ENCODE assay signal across 8 cellular contexts in the genomic region with DNA sequence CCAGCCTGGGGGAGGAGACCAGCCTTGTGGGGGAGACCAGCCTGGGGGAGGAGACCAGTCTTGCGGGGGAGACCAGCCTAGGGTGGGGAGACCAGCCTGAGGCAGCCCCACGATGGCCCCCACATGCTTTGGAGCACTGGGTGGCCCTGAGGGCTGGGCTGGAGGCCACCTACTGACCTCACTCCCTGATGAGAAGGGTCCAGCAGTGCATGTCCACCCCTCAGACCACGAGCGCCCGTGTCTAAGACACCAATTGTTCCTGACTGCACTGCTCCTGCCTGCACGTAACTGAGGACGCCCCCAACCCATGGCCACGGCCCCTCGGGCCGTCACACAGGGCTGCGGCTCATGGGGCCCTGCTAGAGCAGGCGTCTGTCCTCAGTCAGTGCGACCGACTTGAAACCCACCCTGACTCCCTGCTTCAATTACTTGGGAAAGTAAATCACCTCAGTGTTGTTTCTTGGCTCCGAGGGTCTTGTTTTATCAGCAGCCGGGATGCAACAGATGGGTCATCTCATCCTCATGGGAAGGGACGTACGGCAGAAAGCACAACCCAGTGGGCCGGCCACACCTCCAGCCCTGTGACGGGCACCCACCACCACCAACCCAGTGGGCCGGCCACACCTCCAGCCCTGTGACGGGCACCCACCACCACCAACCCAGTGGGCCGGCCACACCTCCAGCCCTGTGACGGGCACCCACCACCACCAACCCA.
DNase-seq lines count a peak whose midpoint lies in the region; ATAC-seq lines count a peak whose summit lies in the region.

Gene SPATC1L, minus strand, starts transcription at position 550 of the 715 bp plus-strand sequence. CDS start 1,643 bp downstream, outside the sequence.

- H3K4me3 Mint-ChIP-seq in memory B cell: peak within 1 kb of the TSS; percentile 93

- no peaks in the 10 kb centered on the region for H3K4me1 Mint-ChIP-seq in memory B cell

- H3K36me3 ChIP-seq in endocrine pancreas (ENCODE audit: control insufficient read depth, insufficient read depth, low read length): no peaks in the 10 kb centered on the region

- H3K9ac ChIP-seq in endocrine pancreas (ENCODE audit: control insufficient read depth, insufficient read depth, low read length): peak within 1 kb of the TSS; percentile 79

- DNase-seq in AG08396 (ENCODE audit: low spot score) (peak; percentile 89), GM19238 (ENCODE audit: insufficient read length, low spot score) (peak; percentile 41), NAMALWA (ENCODE audit: low spot score) (peak; percentile 51), memory B cell (ENCODE audit: low spot score in 2 of 2) (peak; percentile 9 to 47)
- peak; percentile 62 for DNase-seq in activated CD4-positive, alpha-beta T cell treated with anti-CD3 and anti-CD28 coated beads for 48 hours
- peak; percentile 25 for DNase-seq in stimulated activated CD8-positive, alpha-beta memory T cell treated with anti-CD3 and anti-CD28 coated beads, Interleukin-12 subunit alpha, Interleukin-12 subunit beta, amount 100 ng/mL, for 1 hour (ENCODE audit: low read depth)

- H3K9me3 Mint-ChIP-seq in memory B cell: no peaks in the 10 kb centered on the region

- no peaks in the 10 kb centered on the region for H3K36me3 Mint-ChIP-seq in memory B cell

- no peaks in the 10 kb centered on the region for H3K27me3 ChIP-seq in endocrine pancreas (ENCODE audit: control insufficient read depth, insufficient read depth, low read length)

- H3K4me3 ChIP-seq in endocrine pancreas (ENCODE audit: control insufficient read depth, insufficient read depth, low read length): peak within 1 kb of the TSS; percentile 79

- no peaks in the 10 kb centered on the region for H3K4me1 ChIP-seq in endocrine pancreas (ENCODE audit: control insufficient read depth, insufficient read depth, low read length)

- peak within 1 kb of the TSS; percentile 81 for H3K27ac Mint-ChIP-seq in memory B cell

- no peaks in the 10 kb centered on the region for H3K27me3 Mint-ChIP-seq in memory B cell

- ATAC-seq in memory B cell (ENCODE audit: low read depth) (peak; percentile 71), HG03442 (IDR thresholded peaks at IDR 0.05; ENCODE audit: unreplicated experiment) (no peak)

- H3K9me3 ChIP-seq in endocrine pancreas (ENCODE audit: control insufficient read depth, low read length): no peaks in the 10 kb centered on the region

Comparison
In these comparisons a context has a peak if more than half of its experiments do, and no peak if none do; other contexts are left out.
1. DNase-seq: peak in every context shown above with its lines; median percentile 89 in AG08396; 62 in activated CD4-positive, alpha-beta T cell treated with anti-CD3 and anti-CD28 coated beads for 48 hours; 51 in NAMALWA; 41 in GM19238; 28 in memory B cell; 25 in stimulated activated CD8-positive, alpha-beta memory T cell treated with anti-CD3 and anti-CD28 coated beads, Interleukin-12 subunit alpha, Interleukin-12 subunit beta, amount 100 ng/mL, for 1 hour.